35 cellular contexts compared by ENCODE assay signal in the genomic region with DNA sequence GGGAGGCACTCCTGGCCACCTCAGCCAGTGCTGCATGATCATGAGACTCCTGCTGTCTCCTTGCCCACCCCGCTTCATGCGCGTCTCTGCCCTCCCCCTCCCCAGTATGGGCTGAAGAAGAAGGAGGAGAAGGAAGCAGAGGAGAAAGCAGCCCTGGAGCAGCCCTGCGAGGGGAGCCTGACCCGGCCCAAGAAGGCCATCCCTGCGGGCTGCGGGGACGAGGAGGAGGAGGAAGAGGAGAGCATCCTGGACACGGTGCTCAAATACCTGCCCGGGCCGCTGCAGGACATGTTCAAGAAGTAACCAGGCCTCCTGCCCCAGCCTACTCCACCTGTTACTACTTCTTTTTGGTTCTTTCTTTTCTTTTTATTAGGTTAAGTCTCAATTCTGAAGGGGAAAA. TPM values are rescaled to one million over a fixed set of nuclear protein-coding genes. Genes with fewer than 3 reads are reported as not detected.
"Had no signal": no experiment of that assay in that cellular context is flagged by ENCODE, and none has a peak within 500 bp of the region (broad histone marks: within the 10 kb centered on the region; RNA-seq: fewer than 3 reads in every experiment).

No MANE protein-coding gene starts in this region.

- H3K4me1 ChIP-seq: esophagus squamous epithelium, gastroesophageal sphincter, heart right ventricle had no signal

- H3K4me1 Mint-ChIP-seq: activated CD4-positive, alpha-beta memory T cell treated with anti-CD3 and anti-CD28 coated beads, Interleukin-2, amount 10 ng/mL, durations not matched to agents 7 days and 5 days; activated CD4-positive, alpha-beta T cell treated with anti-CD3 and anti-CD28 coated beads, Interleukin-2, amount 10 ng/mL, durations not matched to agents 7 days and 5 days had no signal

- H3K36me3 ChIP-seq: brain microvascular endothelial cell, esophagus squamous epithelium, gastroesophageal sphincter, heart right ventricle had no signal

- H3K9me3 Mint-ChIP-seq: activated CD4-positive, alpha-beta memory T cell treated with anti-CD3 and anti-CD28 coated beads, Interleukin-2, amount 10 ng/mL, durations not matched to agents 7 days and 5 days; activated CD4-positive, alpha-beta T cell treated with anti-CD3 and anti-CD28 coated beads, Interleukin-2, amount 10 ng/mL, durations not matched to agents 7 days and 5 days; activated T-cell treated with anti-CD3 and anti-CD28 coated beads, Interleukin-2, amount 50 U/mL, for 24 hours; activated T-cell treated with anti-CD3 and anti-CD28 coated beads, Interleukin-2, amount 50 U/mL, for 72 hours; effector memory CD8-positive, alpha-beta T cell; T-helper 1 cell treated with Interleukin-12 subunit alpha and Interleukin-12 subunit beta and Interleukin-4 antibody, amounts not matched to agents 30 μg/mL and 1 μg/mL, for 36 hours; T-helper 2 cell treated with Interferon-gamma antibody and Interleukin-4, amounts not matched to agents 5 μg/mL and 100 μg/mL, for 36 hours had no signal

- H3K9me3 ChIP-seq: esophagus squamous epithelium, gastroesophageal sphincter, heart right ventricle had no signal

- H3K4me3 ChIP-seq: esophagus squamous epithelium, gastroesophageal sphincter, heart right ventricle had no signal

- H3K27ac ChIP-seq: brain microvascular endothelial cell, epithelial cell of prostate, esophagus squamous epithelium, gastroesophageal sphincter, heart right ventricle had no signal

- H3K27ac Mint-ChIP-seq: activated CD4-positive, alpha-beta memory T cell treated with anti-CD3 and anti-CD28 coated beads, Interleukin-2, amount 10 ng/mL, durations not matched to agents 7 days and 5 days; activated CD4-positive, alpha-beta T cell treated with anti-CD3 and anti-CD28 coated beads, Interleukin-2, amount 10 ng/mL, durations not matched to agents 7 days and 5 days; activated naive CD8-positive, alpha-beta T cell; activated T-cell treated with anti-CD3 and anti-CD28 coated beads, Interleukin-2, amount 50 U/mL, for 24 hours; activated T-cell treated with anti-CD3 and anti-CD28 coated beads, Interleukin-2, amount 50 U/mL, for 72 hours; T-helper 1 cell treated with Interleukin-12 subunit alpha and Interleukin-12 subunit beta and Interleukin-4 antibody, amounts not matched to agents 30 μg/mL and 1 μg/mL, for 36 hours; T-helper 2 cell treated with Interferon-gamma antibody and Interleukin-4, amounts not matched to agents 5 μg/mL and 100 μg/mL, for 36 hours had no signal

- ATAC-seq: activated T-cell treated with anti-CD3 and anti-CD28 coated beads, Interleukin-2, amount 50 U/mL, for 72 hours; effector memory CD8-positive, alpha-beta T cell; gastroesophageal sphincter; T-cell had no signal

- DNase-seq: activated CD4-positive, alpha-beta memory T cell treated with anti-CD3 and anti-CD28 coated beads, Interleukin-2, amount 10 ng/mL, durations not matched to agents 7 days and 5 days; activated CD4-positive, alpha-beta T cell treated with anti-CD3 and anti-CD28 coated beads for 1 hour; activated CD4-positive, alpha-beta T cell treated with anti-CD3 and anti-CD28 coated beads for 4 hours; activated CD4-positive, alpha-beta T cell treated with anti-CD3 and anti-CD28 coated beads, Interleukin-2, amount 10 ng/mL, durations not matched to agents 7 days and 5 days; activated CD4-positive, alpha-beta T cell treated with anti-CD3 and anti-CD28 coated beads, Interleukin-2, amount 50 U/mL, for 4 hours; activated CD8-positive, alpha-beta memory T cell treated with anti-CD3 and anti-CD28 coated beads, Interleukin-2, amount 50 U/mL, for 48 hours; activated gamma-delta T cell; activated naive CD4-positive, alpha-beta T cell; activated naive CD4-positive, alpha-beta T cell treated with anti-CD3 and anti-CD28 coated beads, Interleukin-2, amount 50 U/mL, for 16 hours; activated T-cell treated with anti-CD3 and anti-CD28 coated beads for 4 hours; activated T-cell treated with anti-CD3 and anti-CD28 coated beads, Interleukin-2, amount 50 U/mL, for 24 hours; activated T-cell treated with anti-CD3 and anti-CD28 coated beads, Interleukin-2, amount 50 U/mL, for 72 hours; amniotic stem cell; anterior cingulate cortex; brain microvascular endothelial cell; caudate nucleus; cortex of kidney; dermis blood vessel endothelial cell; effector CD4-positive, alpha-beta T cell; effector memory CD8-positive, alpha-beta T cell; esophagus squamous epithelium; foreskin melanocyte; heart right ventricle; T-cell; T1000 had no signal

- H3K4me3 Mint-ChIP-seq: activated CD4-positive, alpha-beta memory T cell treated with anti-CD3 and anti-CD28 coated beads, Interleukin-2, amount 10 ng/mL, durations not matched to agents 7 days and 5 days; activated CD4-positive, alpha-beta T cell treated with anti-CD3 and anti-CD28 coated beads, Interleukin-2, amount 10 ng/mL, durations not matched to agents 7 days and 5 days; activated naive CD8-positive, alpha-beta T cell; activated T-cell treated with anti-CD3 and anti-CD28 coated beads, Interleukin-2, amount 50 U/mL, for 24 hours; activated T-cell treated with anti-CD3 and anti-CD28 coated beads, Interleukin-2, amount 50 U/mL, for 72 hours; effector memory CD8-positive, alpha-beta T cell; T-cell; T-helper 1 cell treated with Interleukin-12 subunit alpha and Interleukin-12 subunit beta and Interleukin-4 antibody, amounts not matched to agents 30 μg/mL and 1 μg/mL, for 36 hours; T-helper 2 cell treated with Interferon-gamma antibody and Interleukin-4, amounts not matched to agents 5 μg/mL and 100 μg/mL, for 36 hours had no signal

RNA-seq across cellular contexts. Expression of a gene that starts 8.4 kb away (rescaled TPM):
- total RNA-seq: activated CD4-positive, alpha-beta memory T cell treated with anti-CD3 and anti-CD28 coated beads, Interleukin-2, amount 10 ng/mL, durations not matched to agents 7 days and 5 days; activated CD4-positive, alpha-beta T cell treated with anti-CD3 and anti-CD28 coated beads, Interleukin-2, amount 10 ng/mL, durations not matched to agents 7 days and 5 days; activated T-cell treated with anti-CD3 and anti-CD28 coated beads, Interleukin-2, amount 50 U/mL, for 72 hours; bronchial epithelial cell; chondrocyte; dermis blood vessel endothelial cell; fibroblast of lung; fibroblast of villous mesenchyme; glomerular endothelial cell; heart right ventricle; T-cell had no signal
